Comparison of ENCODE assay signal across 1 cellular context in the genomic region with DNA sequence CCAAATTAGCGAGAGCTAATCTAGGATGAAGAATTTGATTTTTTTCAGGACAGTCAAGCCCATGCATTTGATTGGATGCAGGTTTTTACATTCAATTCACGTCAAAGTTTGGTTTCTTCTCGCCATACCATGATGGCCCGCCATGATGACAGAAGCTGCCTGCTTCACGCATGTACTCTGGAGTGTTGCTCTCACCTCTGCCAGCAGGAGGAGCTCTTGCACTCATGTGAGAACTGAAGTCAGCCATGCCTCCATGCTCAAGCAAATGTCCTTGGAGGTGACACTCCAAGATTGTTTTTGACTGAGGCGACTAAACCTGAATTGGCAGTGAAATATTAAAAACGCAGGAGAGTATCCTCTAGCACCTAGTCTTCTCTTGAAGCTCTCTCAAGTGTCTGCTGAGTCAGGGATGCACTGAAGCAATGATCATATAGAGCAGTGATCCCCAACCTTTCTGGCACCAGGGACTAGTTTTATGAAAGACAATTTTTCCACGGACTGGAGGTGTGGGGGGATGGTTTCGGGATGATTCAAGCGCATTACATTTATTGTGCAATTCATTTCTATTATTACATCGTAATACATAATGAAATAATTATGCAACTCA.
TF ChIP-seq lines count a peak whose summit lies in the region.

No MANE protein-coding gene starts in this region.

TF ChIP-seq in K562, 482 proteins besides CTCF, POLR2A, EP300 and RAD21 (continued from another document and continues in another):
- TF ChIP-seq, protein P1, sequence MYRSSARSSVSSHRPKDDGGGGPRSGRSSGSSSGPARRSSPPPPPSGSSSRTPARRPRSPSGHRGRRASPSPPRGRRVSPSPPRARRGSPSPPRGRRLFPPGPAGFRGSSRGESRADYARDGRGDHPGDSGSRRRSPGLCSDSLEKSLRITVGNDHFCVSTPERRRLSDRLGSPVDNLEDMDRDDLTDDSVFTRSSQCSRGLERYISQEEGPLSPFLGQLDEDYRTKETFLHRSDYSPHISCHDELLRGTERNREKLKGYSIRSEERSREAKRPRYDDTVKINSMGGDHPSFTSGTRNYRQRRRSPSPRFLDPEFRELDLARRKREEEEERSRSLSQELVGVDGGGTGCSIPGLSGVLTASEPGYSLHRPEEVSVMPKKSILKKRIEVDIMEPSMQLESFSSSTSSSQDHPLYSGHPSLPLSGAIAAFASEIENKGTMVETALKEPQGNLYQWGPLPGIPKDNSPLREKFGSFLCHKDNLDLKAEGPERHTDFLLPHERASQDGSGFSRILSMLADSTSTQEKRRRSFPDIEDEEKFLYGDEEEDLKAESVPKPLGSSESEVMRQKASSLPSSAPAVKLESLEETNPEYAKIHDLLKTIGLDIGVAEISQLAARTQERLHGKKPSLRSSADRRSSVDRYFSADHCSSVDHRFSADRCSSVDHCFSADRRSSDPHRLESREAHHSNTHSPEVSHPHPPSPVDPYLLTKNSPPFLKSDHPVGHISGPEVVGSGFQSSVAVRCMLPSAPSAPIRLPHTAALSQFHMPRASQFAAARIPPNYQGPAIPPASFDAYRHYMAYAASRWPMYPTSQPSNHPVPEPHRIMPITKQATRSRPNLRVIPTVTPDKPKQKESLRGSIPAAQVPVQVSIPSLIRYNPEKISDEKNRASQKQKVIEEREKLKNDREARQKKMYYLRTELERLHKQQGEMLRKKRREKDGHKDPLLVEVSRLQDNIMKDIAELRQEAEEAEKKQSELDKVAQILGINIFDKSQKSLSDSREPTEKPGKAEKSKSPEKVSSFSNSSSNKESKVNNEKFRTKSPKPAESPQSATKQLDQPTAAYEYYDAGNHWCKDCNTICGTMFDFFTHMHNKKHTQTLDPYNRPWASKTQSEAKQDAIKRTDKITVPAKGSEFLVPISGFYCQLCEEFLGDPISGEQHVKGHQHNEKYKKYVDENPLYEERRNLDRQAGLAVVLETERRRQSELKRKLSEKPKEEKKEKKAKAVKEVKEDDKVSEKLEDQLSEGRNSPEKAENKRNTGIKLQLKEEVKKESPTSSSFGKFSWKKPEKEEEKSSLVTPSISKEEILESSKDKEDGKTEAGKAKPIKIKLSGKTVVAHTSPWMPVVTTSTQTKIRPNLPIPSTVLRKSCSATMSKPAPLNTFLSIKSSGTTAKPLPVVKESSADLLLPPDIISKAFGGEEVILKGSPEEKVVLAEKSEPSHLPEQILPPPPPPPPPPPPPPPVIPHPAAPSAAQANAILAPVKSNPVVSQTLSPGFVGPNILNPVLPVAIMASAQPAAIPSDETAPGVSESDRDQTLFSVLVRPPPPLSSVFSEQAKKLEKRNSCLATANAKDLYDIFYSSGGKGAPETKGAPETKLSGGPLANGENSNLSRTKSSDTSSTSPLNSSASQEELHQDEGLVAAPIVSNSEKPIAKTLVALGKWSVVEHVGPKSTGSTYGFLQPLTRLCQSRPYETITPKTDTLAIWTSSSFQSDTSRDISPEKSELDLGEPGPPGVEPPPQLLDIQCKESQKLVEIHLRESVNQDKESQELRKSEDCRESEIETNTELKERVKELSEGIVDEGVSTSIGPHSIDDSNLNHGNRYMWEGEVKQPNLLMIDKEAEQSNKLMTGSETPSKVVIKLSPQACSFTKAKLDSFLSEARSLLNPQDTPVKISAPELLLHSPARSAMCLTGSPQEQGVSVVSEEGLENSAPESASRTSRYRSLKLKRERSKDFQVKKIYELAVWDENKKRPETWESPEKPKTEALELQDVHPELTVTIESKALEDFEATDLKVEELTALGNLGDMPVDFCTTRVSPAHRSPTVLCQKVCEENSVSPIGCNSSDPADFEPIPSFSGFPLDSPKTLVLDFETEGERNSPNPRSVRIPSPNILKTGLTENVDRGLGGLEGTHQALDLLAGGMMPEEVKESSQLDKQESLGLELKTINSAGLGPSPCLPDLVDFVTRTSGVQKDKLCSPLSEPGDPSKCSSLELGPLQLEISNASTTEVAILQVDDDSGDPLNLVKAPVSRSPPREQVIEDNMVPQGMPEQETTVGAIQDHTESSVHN (IDR thresholded peaks at IDR 0.05; ENCODE audit: borderline replicate concordance in 1 of 2, low read depth in 1 of 2) = no peak
- TF ChIP-seq, protein P2, sequence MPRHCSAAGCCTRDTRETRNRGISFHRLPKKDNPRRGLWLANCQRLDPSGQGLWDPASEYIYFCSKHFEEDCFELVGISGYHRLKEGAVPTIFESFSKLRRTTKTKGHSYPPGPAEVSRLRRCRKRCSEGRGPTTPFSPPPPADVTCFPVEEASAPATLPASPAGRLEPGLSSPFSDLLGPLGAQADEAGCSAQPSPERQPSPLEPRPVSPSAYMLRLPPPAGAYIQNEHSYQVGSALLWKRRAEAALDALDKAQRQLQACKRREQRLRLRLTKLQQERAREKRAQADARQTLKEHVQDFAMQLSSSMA (CRISPR knock-in tag; IDR thresholded peaks at IDR 0.05) = no peak
- TF ChIP-seq CCAR2 (IDR thresholded peaks at IDR 0.05; ENCODE audit: low read depth, low read length) (no peak), DNMT1 (IDR thresholded peaks at IDR 0.05) (no peak), CREM (IDR thresholded peaks at IDR 0.05; ENCODE audit: low read depth) (0 out of 2 replicates have a peak, but pooled peaks have one; percentile 26), SIRT6 (IDR thresholded peaks at IDR 0.05; ENCODE audit: low read depth, low read length) (no peak), MAFK (IDR thresholded peaks at IDR 0.05; ENCODE audit: low read length) (no peak), SIX5 (IDR thresholded peaks at IDR 0.05; ENCODE audit: borderline replicate concordance in 1 of 2, insufficient read depth in 1 of 2, low read depth in 1 of 2, low read length in 2 of 2) (no peak), CEBPG (CRISPR knock-in tag; IDR thresholded peaks at IDR 0.05) (no peak), CEBPG (tag; conservative IDR thresholded peaks at IDR 0.05 in 1 of 2, IDR thresholded peaks at IDR 0.05 in 1 of 2) (peak; percentile 18 to 39; a peak in 1 of 4 replicates), YY1 (IDR thresholded peaks at IDR 0.05; ENCODE audit: borderline replicate concordance in 1 of 3, control insufficient read depth in 1 of 3, extremely low read depth in 1 of 3, insufficient read depth in 3 of 3, insufficient read length in 1 of 3, insufficient replicate concordance in 2 of 3, low read depth in 1 of 3, low read length in 2 of 3) (peak in 2 of 3 experiments; percentile 69 to 85), CTBP1 (IDR thresholded peaks at IDR 0.05; ENCODE audit: borderline replicate concordance) (no peak), ZNF197 (CRISPR knock-in tag; IDR thresholded peaks at IDR 0.05; ENCODE audit: low read depth) (no peak), ZNF668 (CRISPR knock-in tag; IDR thresholded peaks at IDR 0.05) (no peak), NR1H2 (CRISPR knock-in tag; IDR thresholded peaks at IDR 0.05) (no peak), TEAD1 (CRISPR knock-in tag; IDR thresholded peaks at IDR 0.05) (0 out of 4 replicates have a peak, but pooled peaks of 1 of the 2 experiments have one; percentile 15), CEBPB (tag; IDR thresholded peaks at IDR 0.05) (peak; percentile 43), SMARCC2 (IDR thresholded peaks at IDR 0.05; ENCODE audit: low read depth) (no peak), DPF2 (IDR thresholded peaks at IDR 0.05) (no peak), MCM7 (IDR thresholded peaks at IDR 0.05) (no peak), POLR2AphosphoS2 (IDR thresholded peaks at IDR 0.05; ENCODE audit: low read length) (no peak), L3MBTL2 (IDR thresholded peaks at IDR 0.05) (0 out of 2 replicates have a peak, but pooled peaks have one; percentile 15), POLR2B (IDR thresholded peaks at IDR 0.05; ENCODE audit: low read depth, partially characterized antibody) (no peak), EGR1 (conservative IDR thresholded peaks at IDR 0.05) (no peak), BRD4 (IDR thresholded peaks at IDR 0.05) (no peak)
- TF ChIP-seq, protein P3, sequence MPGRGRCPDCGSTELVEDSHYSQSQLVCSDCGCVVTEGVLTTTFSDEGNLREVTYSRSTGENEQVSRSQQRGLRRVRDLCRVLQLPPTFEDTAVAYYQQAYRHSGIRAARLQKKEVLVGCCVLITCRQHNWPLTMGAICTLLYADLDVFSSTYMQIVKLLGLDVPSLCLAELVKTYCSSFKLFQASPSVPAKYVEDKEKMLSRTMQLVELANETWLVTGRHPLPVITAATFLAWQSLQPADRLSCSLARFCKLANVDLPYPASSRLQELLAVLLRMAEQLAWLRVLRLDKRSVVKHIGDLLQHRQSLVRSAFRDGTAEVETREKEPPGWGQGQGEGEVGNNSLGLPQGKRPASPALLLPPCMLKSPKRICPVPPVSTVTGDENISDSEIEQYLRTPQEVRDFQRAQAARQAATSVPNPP (IDR thresholded peaks at IDR 0.05; ENCODE audit: borderline replicate concordance, insufficient read depth, insufficient read length) = no peak
- TF ChIP-seq, protein P4, sequence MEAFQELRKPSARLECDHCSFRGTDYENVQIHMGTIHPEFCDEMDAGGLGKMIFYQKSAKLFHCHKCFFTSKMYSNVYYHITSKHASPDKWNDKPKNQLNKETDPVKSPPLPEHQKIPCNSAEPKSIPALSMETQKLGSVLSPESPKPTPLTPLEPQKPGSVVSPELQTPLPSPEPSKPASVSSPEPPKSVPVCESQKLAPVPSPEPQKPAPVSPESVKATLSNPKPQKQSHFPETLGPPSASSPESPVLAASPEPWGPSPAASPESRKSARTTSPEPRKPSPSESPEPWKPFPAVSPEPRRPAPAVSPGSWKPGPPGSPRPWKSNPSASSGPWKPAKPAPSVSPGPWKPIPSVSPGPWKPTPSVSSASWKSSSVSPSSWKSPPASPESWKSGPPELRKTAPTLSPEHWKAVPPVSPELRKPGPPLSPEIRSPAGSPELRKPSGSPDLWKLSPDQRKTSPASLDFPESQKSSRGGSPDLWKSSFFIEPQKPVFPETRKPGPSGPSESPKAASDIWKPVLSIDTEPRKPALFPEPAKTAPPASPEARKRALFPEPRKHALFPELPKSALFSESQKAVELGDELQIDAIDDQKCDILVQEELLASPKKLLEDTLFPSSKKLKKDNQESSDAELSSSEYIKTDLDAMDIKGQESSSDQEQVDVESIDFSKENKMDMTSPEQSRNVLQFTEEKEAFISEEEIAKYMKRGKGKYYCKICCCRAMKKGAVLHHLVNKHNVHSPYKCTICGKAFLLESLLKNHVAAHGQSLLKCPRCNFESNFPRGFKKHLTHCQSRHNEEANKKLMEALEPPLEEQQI (IDR thresholded peaks at IDR 0.05) = no peak
- TF ChIP-seq, protein P5, sequence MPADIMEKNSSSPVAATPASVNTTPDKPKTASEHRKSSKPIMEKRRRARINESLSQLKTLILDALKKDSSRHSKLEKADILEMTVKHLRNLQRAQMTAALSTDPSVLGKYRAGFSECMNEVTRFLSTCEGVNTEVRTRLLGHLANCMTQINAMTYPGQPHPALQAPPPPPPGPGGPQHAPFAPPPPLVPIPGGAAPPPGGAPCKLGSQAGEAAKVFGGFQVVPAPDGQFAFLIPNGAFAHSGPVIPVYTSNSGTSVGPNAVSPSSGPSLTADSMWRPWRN (IDR thresholded peaks at IDR 0.05; ENCODE audit: low read depth) = no peak
- TF ChIP-seq, protein P6, sequence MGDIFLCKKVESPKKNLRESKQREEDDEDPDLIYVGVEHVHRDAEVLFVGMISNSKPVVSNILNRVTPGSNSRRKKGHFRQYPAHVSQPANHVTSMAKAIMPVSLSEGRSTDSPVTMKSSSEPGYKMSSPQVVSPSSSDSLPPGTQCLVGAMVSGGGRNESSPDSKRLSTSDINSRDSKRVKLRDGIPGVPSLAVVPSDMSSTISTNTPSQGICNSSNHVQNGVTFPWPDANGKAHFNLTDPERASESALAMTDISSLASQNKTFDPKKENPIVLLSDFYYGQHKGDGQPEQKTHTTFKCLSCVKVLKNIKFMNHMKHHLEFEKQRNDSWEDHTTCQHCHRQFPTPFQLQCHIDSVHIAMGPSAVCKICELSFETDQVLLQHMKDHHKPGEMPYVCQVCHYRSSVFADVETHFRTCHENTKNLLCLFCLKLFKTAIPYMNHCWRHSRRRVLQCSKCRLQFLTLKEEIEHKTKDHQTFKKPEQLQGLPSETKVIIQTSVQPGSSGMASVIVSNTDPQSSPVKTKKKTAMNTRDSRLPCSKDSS (IDR thresholded peaks at IDR 0.05; ENCODE audit: low read depth, partially characterized antibody) = no peak
- TF ChIP-seq, protein P7, sequence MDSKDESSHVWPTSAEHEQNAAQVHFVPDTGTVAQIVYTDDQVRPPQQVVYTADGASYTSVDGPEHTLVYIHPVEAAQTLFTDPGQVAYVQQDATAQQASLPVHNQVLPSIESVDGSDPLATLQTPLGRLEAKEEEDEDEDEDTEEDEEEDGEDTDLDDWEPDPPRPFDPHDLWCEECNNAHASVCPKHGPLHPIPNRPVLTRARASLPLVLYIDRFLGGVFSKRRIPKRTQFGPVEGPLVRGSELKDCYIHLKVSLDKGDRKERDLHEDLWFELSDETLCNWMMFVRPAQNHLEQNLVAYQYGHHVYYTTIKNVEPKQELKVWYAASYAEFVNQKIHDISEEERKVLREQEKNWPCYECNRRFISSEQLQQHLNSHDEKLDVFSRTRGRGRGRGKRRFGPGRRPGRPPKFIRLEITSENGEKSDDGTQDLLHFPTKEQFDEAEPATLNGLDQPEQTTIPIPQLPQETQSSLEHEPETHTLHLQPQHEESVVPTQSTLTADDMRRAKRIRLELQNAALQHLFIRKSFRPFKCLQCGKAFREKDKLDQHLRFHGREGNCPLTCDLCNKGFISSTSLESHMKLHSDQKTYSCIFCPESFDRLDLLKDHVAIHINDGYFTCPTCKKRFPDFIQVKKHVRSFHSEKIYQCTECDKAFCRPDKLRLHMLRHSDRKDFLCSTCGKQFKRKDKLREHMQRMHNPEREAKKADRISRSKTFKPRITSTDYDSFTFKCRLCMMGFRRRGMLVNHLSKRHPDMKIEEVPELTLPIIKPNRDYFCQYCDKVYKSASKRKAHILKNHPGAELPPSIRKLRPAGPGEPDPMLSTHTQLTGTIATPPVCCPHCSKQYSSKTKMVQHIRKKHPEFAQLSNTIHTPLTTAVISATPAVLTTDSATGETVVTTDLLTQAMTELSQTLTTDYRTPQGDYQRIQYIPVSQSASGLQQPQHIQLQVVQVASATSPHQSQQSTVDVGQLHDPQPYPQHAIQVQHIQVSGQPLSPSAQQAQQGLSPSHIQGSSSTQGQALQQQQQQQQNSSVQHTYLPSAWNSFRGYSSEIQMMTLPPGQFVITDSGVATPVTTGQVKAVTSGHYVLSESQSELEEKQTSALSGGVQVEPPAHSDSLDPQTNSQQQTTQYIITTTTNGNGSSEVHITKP (IDR thresholded peaks at IDR 0.05; ENCODE audit: partially characterized antibody) = no peak
- TF ChIP-seq, protein P8, sequence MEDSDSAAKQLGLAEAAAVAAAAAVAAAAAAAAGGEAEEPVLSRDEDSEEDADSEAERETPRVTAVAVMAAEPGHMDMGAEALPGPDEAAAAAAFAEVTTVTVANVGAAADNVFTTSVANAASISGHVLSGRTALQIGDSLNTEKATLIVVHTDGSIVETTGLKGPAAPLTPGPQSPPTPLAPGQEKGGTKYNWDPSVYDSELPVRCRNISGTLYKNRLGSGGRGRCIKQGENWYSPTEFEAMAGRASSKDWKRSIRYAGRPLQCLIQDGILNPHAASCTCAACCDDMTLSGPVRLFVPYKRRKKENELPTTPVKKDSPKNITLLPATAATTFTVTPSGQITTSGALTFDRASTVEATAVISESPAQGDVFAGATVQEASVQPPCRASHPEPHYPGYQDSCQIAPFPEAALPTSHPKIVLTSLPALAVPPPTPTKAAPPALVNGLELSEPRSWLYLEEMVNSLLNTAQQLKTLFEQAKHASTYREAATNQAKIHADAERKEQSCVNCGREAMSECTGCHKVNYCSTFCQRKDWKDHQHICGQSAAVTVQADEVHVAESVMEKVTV (CRISPR knock-in tag; IDR thresholded peaks at IDR 0.05) = 0 out of 2 replicates have a peak, but pooled peaks have one; percentile 10
- TF ChIP-seq, protein P9, sequence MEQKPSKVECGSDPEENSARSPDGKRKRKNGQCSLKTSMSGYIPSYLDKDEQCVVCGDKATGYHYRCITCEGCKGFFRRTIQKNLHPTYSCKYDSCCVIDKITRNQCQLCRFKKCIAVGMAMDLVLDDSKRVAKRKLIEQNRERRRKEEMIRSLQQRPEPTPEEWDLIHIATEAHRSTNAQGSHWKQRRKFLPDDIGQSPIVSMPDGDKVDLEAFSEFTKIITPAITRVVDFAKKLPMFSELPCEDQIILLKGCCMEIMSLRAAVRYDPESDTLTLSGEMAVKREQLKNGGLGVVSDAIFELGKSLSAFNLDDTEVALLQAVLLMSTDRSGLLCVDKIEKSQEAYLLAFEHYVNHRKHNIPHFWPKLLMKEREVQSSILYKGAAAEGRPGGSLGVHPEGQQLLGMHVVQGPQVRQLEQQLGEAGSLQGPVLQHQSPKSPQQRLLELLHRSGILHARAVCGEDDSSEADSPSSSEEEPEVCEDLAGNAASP (IDR thresholded peaks at IDR 0.05) = no peak
